Comparison of ENCODE assay signal across 8 cellular contexts in genomic region chr9:1460143-1460769, GRCh38.
DNase-seq lines count a peak whose midpoint lies in the region; ATAC-seq and TF ChIP-seq lines count a peak whose summit lies in the region.

No MANE protein-coding gene starts in this region.

- DNase-seq in GM12864 (ENCODE audit: low read depth), result no peak
- DNase-seq in astrocyte of the cerebellum (ENCODE audit: low read depth), result no peak
- no peak for DNase-seq in prostate gland (ENCODE audit: low spot score)
- no peak for DNase-seq in aorta
- no peak for DNase-seq in cerebellum (ENCODE audit: low spot score)

- no peaks in the 10 kb centered on the region for H3K36me3 ChIP-seq in prostate gland
- H3K36me3 ChIP-seq in aorta (ENCODE audit: control insufficient read depth in 1 of 2, insufficient read depth in 2 of 2, low read length in 1 of 2), result no peaks in the 10 kb centered on the region

- no peaks in the 10 kb centered on the region for H3K4me1 ChIP-seq in prostate gland (replicated peaks)
- H3K4me1 ChIP-seq in aorta (ENCODE audit: control insufficient read depth in 1 of 2, insufficient read depth in 2 of 2, low read length in 2 of 2), result no peaks in the 10 kb centered on the region

- in situ Hi-C loops in astrocyte of the cerebellum (cut with HindIII; ENCODE audit: low sequenced_read_pairs), result no loop called here

- TF ChIP-seq RAD21 in Ishikawa (IDR thresholded peaks at IDR 0.05; ENCODE audit: low read depth), result peak; percentile 82

- H3K27ac ChIP-seq in prostate gland (no peak overlapping the region), aorta (ENCODE audit: low read depth in 1 of 2, low read length in 2 of 2) (no peak overlapping the region)

- TF ChIP-seq CTCF in GM12864 (IDR thresholded peaks at IDR 0.05; ENCODE audit: low read depth, low read length, missing control alignments) (peak; percentile 89), astrocyte of the cerebellum (IDR thresholded peaks at IDR 0.05; ENCODE audit: low read depth, low read length, missing control alignments) (peak; percentile 17), prostate gland (IDR thresholded peaks at IDR 0.05) (peak in 3 of 4 experiments; percentile 32 to 43 (median 33))

- H3K9me3 ChIP-seq in prostate gland (no peaks in the 10 kb centered on the region), aorta (ENCODE audit: control insufficient read depth, low read length) (peaks cover 1% of the 10 kb centered on the region)

- ATAC-seq in GM19452 (IDR thresholded peaks at IDR 0.05; ENCODE audit: unreplicated experiment) (peak; percentile 71), aorta (ENCODE audit: low FRiP score) (no peak), HG02973 (IDR thresholded peaks at IDR 0.05; ENCODE audit: unreplicated experiment) (no peak)

- no peak for TF ChIP-seq POLR2A in prostate gland (IDR thresholded peaks at IDR 0.05)

- intact Hi-C loops in prostate gland (cut with DNase I) (no loop called here), aorta (cut with DNase I) (no loop called here)

- H3K4me3 ChIP-seq in GM12864 (ENCODE audit: low read depth, low read length), result no peak overlapping the region
- no peak overlapping the region for H3K4me3 ChIP-seq in astrocyte of the cerebellum (ENCODE audit: low read depth, low read length)
- H3K4me3 ChIP-seq in prostate gland, result no peak overlapping the region
- H3K4me3 ChIP-seq in aorta (ENCODE audit: low read length in 2 of 2), result no peak overlapping the region

- no peak for TF ChIP-seq EP300 in Ishikawa (IDR thresholded peaks at IDR 0.05; ENCODE audit: borderline replicate concordance)

- H3K27me3 ChIP-seq in prostate gland (replicated peaks; ENCODE audit: insufficient read depth), result no peaks in the 10 kb centered on the region
- H3K27me3 ChIP-seq in aorta (ENCODE audit: control insufficient read depth in 1 of 2, insufficient read depth in 2 of 2, low read length in 1 of 2), result peaks cover 0 to 2% of the 10 kb centered on the region in 2 donors

- WGBS in prostate gland, result 68% methylated on average over 7 of the region's 7 CpGs
- WGBS in aorta, 2 donors, result 55 to 59% methylated on average over 7 of the region's 7 CpGs

TF ChIP-seq in Ishikawa, 13 proteins besides CTCF, POLR2A, EP300 and RAD21:
- TF ChIP-seq CREB1 (IDR thresholded peaks at IDR 0.05; ENCODE audit: low read depth) (no peak), USF1 (IDR thresholded peaks at IDR 0.05) (no peak), EGR1 (IDR thresholded peaks at IDR 0.05) (no peak), REST (IDR thresholded peaks at IDR 0.05; ENCODE audit: low read depth) (no peak), ZBTB7A (IDR thresholded peaks at IDR 0.05; ENCODE audit: low read depth) (no peak), FOXM1 (IDR thresholded peaks at IDR 0.05; ENCODE audit: borderline replicate concordance, low read depth) (no peak), TAF1 (IDR thresholded peaks at IDR 0.05; ENCODE audit: low read depth) (no peak), YY1 (IDR thresholded peaks at IDR 0.05; ENCODE audit: low read depth) (no peak), TEAD4 (IDR thresholded peaks at IDR 0.05) (no peak), NFIC (IDR thresholded peaks at IDR 0.05) (no peak), CEBPB (IDR thresholded peaks at IDR 0.05) (no peak), TCF12 (IDR thresholded peaks at IDR 0.05; ENCODE audit: low read depth) (no peak)
- TF ChIP-seq, protein P1, sequence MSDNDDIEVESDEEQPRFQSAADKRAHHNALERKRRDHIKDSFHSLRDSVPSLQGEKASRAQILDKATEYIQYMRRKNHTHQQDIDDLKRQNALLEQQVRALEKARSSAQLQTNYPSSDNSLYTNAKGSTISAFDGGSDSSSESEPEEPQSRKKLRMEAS (IDR thresholded peaks at IDR 0.05), result no peak
TF ChIP-seq in Ishikawa: peak in this region for 0.

Comparison
In these comparisons a context has a peak if more than half of its experiments do, and no peak if none do; other contexts are left out.
1. CTCF ChIP-seq: peak in every context shown above with its lines; median percentile 89 in GM12864; 33 in prostate gland; 17 in astrocyte of the cerebellum.